8 cellular contexts compared by ENCODE assay signal in genomic region chrX:15988661-15989603, GRCh38.
DNase-seq lines count a peak whose midpoint lies in the region; ATAC-seq and TF ChIP-seq lines count a peak whose summit lies in the region.

No MANE protein-coding gene starts in this region.

- H3K4me2 ChIP-seq in neural cell (ENCODE audit: low read length), result no peak overlapping the region

- TF ChIP-seq EP300 in neural cell (conservative IDR thresholded peaks at IDR 0.05; ENCODE audit: poor library complexity, severe bottlenecking), result no peak

- H3K27me3 ChIP-seq in HUES6 (ENCODE audit: control insufficient read depth, insufficient read depth, low read length) (no peaks in the 10 kb centered on the region), neural cell (ENCODE audit: insufficient read depth, low read depth, low read length) (no peaks in the 10 kb centered on the region)

- H3K9ac ChIP-seq in HUES6 (ENCODE audit: low read length) (no peak overlapping the region), neural cell (ENCODE audit: low read length) (peak overlapping the region; percentile 3)

- H3K27ac ChIP-seq in HUES6 (ENCODE audit: low read depth, low read length) (peak overlapping the region; percentile 18; the same call in 1 of the 2 replicates), neural cell (ENCODE audit: low read length) (peak overlapping the region; percentile 56)

- peaks cover 15% of the 10 kb centered on the region for H3K4me1 ChIP-seq in HUES6 (ENCODE audit: control insufficient read depth, insufficient read depth, low read length)

- H3K36me3 ChIP-seq in HUES6 (ENCODE audit: control insufficient read depth, insufficient read depth, low read length), result no peaks in the 10 kb centered on the region
- no peaks in the 10 kb centered on the region for H3K36me3 ChIP-seq in neural cell (ENCODE audit: insufficient read depth, low read length)

- H3K9me3 ChIP-seq in HUES6 (ENCODE audit: control insufficient read depth, insufficient read depth, low read depth, low read length), result peaks cover 11% of the 10 kb centered on the region
- H3K9me3 ChIP-seq in neural cell (ENCODE audit: low read length), result no peaks in the 10 kb centered on the region

- no peak for TF ChIP-seq RAD21 in neural cell (conservative IDR thresholded peaks at IDR 0.05)

- intact Hi-C loops in sciatic nerve (cut with DNase I), result no loop called here

- H3K9me2 ChIP-seq in neural cell (ENCODE audit: insufficient read depth, low read length), result no peaks in the 10 kb centered on the region

- no peak for ATAC-seq in sciatic nerve
- no peak for ATAC-seq in GM18505 (IDR thresholded peaks at IDR 0.05; ENCODE audit: unreplicated experiment)

- H3K4me3 ChIP-seq in HUES6 (ENCODE audit: low read depth, low read length) (no peak overlapping the region), cardiac fibroblast (replicated peaks in 1 of 2; ENCODE audit: low read depth in 2 of 2, low read length in 2 of 2) (no peak overlapping the region), neural cell (ENCODE audit: low read length) (peak overlapping the region; percentile 25)

- no peaks in the 10 kb centered on the region for H3K79me2 ChIP-seq in neural cell (replicated peaks; ENCODE audit: insufficient read depth, low read length)

- H4K20me1 ChIP-seq in neural cell (ENCODE audit: insufficient read depth), result no peaks in the 10 kb centered on the region

- in situ Hi-C loops in KBM-7 (cut with MboI; ENCODE audit: low pct_unique_long_range_greater_than_20kb, low sequenced_read_pairs), result no loop called here

- DNase-seq in EH (ENCODE audit: low read depth) (peak; percentile 72), cardiac fibroblast (ENCODE audit: low read depth in 2 of 2) (peak; percentile 86 to 87), NCI-H146 treated with DMSO at 0.1 percent for 48 hours (lab: John Stamatoyannopoulos, UW; ENCODE audit: unreplicated experiment) (no peak), sciatic nerve (ENCODE audit: low spot score) (no peak), KBM-7 (no peak)

- H2AFZ ChIP-seq in neural cell (ENCODE audit: low read depth, low read length), result no peak overlapping the region

- TF ChIP-seq CTCF in cardiac fibroblast (IDR thresholded peaks at IDR 0.05; ENCODE audit: low read depth, low read length), result no peak
- no peak for TF ChIP-seq CTCF in neural cell (IDR thresholded peaks at IDR 0.05; ENCODE audit: poor library complexity, severe bottlenecking)

- TF ChIP-seq POLR2A in GM18505 (IDR thresholded peaks at IDR 0.05; ENCODE audit: borderline replicate concordance, extremely low read depth, insufficient read depth, insufficient read length), result no peak

- no peaks in the 10 kb centered on the region for H3F3A ChIP-seq in neural cell (ENCODE audit: insufficient read depth, low read length, poor library complexity, severe bottlenecking)

TF ChIP-seq in neural cell, 6 proteins besides CTCF, POLR2A, EP300 and RAD21:
- no peak for TF ChIP-seq POLR2AphosphoS5 (IDR thresholded peaks at IDR 0.05)
- no peak for TF ChIP-seq EZH2 (IDR thresholded peaks at IDR 0.05; ENCODE audit: borderline replicate concordance, insufficient read depth, low read length, poor library complexity, severe bottlenecking)
- TF ChIP-seq REST (IDR thresholded peaks at IDR 0.05; ENCODE audit: borderline replicate concordance), result no peak
- TF ChIP-seq TAF1 (IDR thresholded peaks at IDR 0.05; ENCODE audit: low read depth), result no peak
- TF ChIP-seq SMC3 (conservative IDR thresholded peaks at IDR 0.05; ENCODE audit: poor library complexity), result no peak
- TF ChIP-seq MXI1 (conservative IDR thresholded peaks at IDR 0.05; ENCODE audit: poor library complexity, severe bottlenecking), result no peak

Comparison
In these comparisons a context has a peak if more than half of its experiments do, and no peak if none do; other contexts are left out.
1. DNase-seq: peak in EH (single experiment) and cardiac fibroblast (2 of 2); none in NCI-H146 treated with DMSO at 0.1 percent for 48 hours (single experiment), sciatic nerve (single experiment) and KBM-7 (single experiment).